Comparison of ENCODE assay signal across 11 cellular contexts in the genomic region with DNA sequence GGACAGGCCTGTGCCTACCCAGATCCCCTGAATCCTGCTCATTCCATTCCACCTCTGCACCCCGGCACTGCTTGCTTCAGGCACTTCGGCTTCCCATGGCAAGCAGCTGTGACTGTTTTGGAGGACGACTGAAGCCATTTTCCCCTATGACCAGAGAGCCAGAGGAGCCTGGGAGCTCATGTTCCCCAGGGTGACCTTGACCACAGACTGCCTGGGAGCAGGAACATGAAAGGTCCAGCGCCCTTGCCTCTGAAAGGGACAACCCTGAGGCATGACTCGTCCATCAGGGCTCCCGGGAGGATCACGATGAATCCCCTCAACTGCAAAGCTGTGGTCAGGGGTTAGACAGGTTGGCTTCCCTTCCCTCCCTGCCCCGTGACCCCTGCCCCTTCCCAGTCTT. TPM values are rescaled to one million over a fixed set of nuclear protein-coding genes. Genes with fewer than 3 reads are reported as not detected.
"Had no signal": no experiment of that assay in that cellular context is flagged by ENCODE, and none has a peak within 500 bp of the region (broad histone marks: within the 10 kb centered on the region; RNA-seq: fewer than 3 reads in every experiment).

No MANE protein-coding gene starts in this region.

- H3K9ac ChIP-seq: GM23248 had no signal

- H3K4me1 ChIP-seq: HAP-1 had no signal

- H3K9me3 ChIP-seq: HAP-1 had no signal

- H2AFZ ChIP-seq: GM23248 had no signal

- FAIRE-seq: K562 had no signal

- ATAC-seq: HCT116, K562 had no signal

- DNase-seq: GM23248, GOT3, H7, HFFc6, IMR-90, KG1 had no signal

- H3K4me3 Mint-ChIP-seq: HFFc6 had no signal

- H3K27ac ChIP-seq: GM23248, HL-60 had no signal

- H3K27ac Mint-ChIP-seq: HFFc6 had no signal

- H3K36me3 ChIP-seq: HAP-1 had no signal

- H3K9me3 Mint-ChIP-seq: HFFc6 had no signal

- H3K4me3 ChIP-seq: GM23248, HAP-1, K562 had no signal

RNA-seq across cellular contexts. Expression of gene HMX3, which starts 16.7 kb away (rescaled TPM):
- total RNA-seq: GM23248, H7, HFFc6, HT1080, IMR-90 had no signal
- polyA plus RNA-seq: GM23248, IMR-90 had no signal

RNA-seq across cellular contexts. Expression of gene HMX2, which starts 28.9 kb away (rescaled TPM):
- total RNA-seq: GM23248, H7, HFFc6, IMR-90 had no signal
- polyA plus RNA-seq: GM23248, IMR-90 had no signal
